8 cellular contexts compared by ENCODE assay signal in genomic region chr19:46704379-46705076, GRCh38. TPM values are rescaled to one million over a fixed set of nuclear protein-coding genes. Genes with fewer than 3 reads are reported as not detected.
DNase-seq lines count a peak whose midpoint lies in the region; ATAC-seq, FAIRE-seq and TF ChIP-seq lines count a peak whose summit lies in the region.

No MANE protein-coding gene starts in this region.

- no peak for DNase-seq in AG09309 (ENCODE audit: low read depth)
- peak; percentile 44 for DNase-seq in H54 (ENCODE audit: insufficient read length, low spot score)
- peak; percentile 83 for DNase-seq in SK-N-SH
- DNase-seq in activated naive CD4-positive, alpha-beta T cell treated with anti-CD3 and anti-CD28 coated beads for 36 hours, result peak; percentile 93
- peak; percentile 74 to 86 for DNase-seq in heart right ventricle
- peak; percentile 33 for DNase-seq in smooth muscle cell (lab: John Stamatoyannopoulos, UW; ENCODE audit: unreplicated experiment)
- DNase-seq in NCI-H128 (lab: John Stamatoyannopoulos, UW; ENCODE audit: unreplicated experiment), result no peak

- H3K36me3 ChIP-seq in SK-N-SH (replicated peaks in 1 of 2; ENCODE audit: control insufficient read depth in 1 of 2, insufficient read depth in 2 of 2, low read length in 1 of 2) (peaks cover 14 to 31% of the 10 kb centered on the region in 2 experiments), heart right ventricle (peaks cover 0 to 93% (median 37%) of the 10 kb centered on the region in 9 donors), smooth muscle cell (ENCODE audit: low read depth) (peaks cover 4% of the 10 kb centered on the region)

- H3K4me2 ChIP-seq in SK-N-SH (no peak overlapping the region), smooth muscle cell (no peak overlapping the region)

- peak; percentile 88 for TF ChIP-seq CTCF in AG09309 (IDR thresholded peaks at IDR 0.05; ENCODE audit: control insufficient read depth, insufficient read depth, low read depth, low read length, missing control alignments)
- TF ChIP-seq CTCF in SK-N-SH (IDR thresholded peaks at IDR 0.05), result peak; percentile 78
- TF ChIP-seq CTCF in heart right ventricle (IDR thresholded peaks at IDR 0.05), result peak; percentile 92 to 98 (median 96)
- TF ChIP-seq CTCF in smooth muscle cell (IDR thresholded peaks at IDR 0.05; ENCODE audit: borderline replicate concordance, insufficient read depth, poor library complexity, severe bottlenecking), result peak; percentile 88

- H3F3A ChIP-seq in SK-N-SH (replicated peaks; ENCODE audit: insufficient read depth) (peaks cover 8% of the 10 kb centered on the region), smooth muscle cell (ENCODE audit: low read depth) (no peaks in the 10 kb centered on the region)

- ATAC-seq in heart right ventricle, result peak; percentile 74 to 84 (median 78)
- ATAC-seq in HG03521 (IDR thresholded peaks at IDR 0.05; ENCODE audit: unreplicated experiment), result no peak

- H3K4me3 ChIP-seq in AG09309 (ENCODE audit: control insufficient read depth, low read depth, low read length) (no peak overlapping the region), SK-N-SH (ENCODE audit: low read depth in 2 of 2, low read length in 1 of 2) (peak overlapping the region in 1 of 2 experiments; percentile 47; a peak in 1 of 4 replicates), heart right ventricle (no peak overlapping the region), smooth muscle cell (no peak overlapping the region)

- CTCF ChIA-PET in SK-N-SH (lab: Yijun Ruan, JAX), result interaction anchor here (0.5 to 6.0 kb wide), 31 partner anchors 10 to 309 kb away, joined by 3 to 54 read pairs (median 4); no protein-coding TSS in a partner anchor
- CTCF ChIA-PET in activated naive CD4-positive, alpha-beta T cell treated with anti-CD3 and anti-CD28 coated beads for 36 hours (lab: Charles Lee), result interaction anchor here (0.6 to 5.5 kb wide), 22 partner anchors 9 to 332 kb away, joined by 3 to 81 read pairs (median 6); no protein-coding TSS in a partner anchor

- H3K79me2 ChIP-seq in SK-N-SH (ENCODE audit: insufficient read depth) (no peaks in the 10 kb centered on the region), smooth muscle cell (ENCODE audit: low read depth) (no peaks in the 10 kb centered on the region)

- H3K27ac Mint-ChIP-seq in activated naive CD4-positive, alpha-beta T cell treated with anti-CD3 and anti-CD28 coated beads for 36 hours, result peak overlapping the region; percentile 56

- H2AFZ ChIP-seq in SK-N-SH (ENCODE audit: low read depth) (no peak overlapping the region), smooth muscle cell (ENCODE audit: low read depth) (no peak overlapping the region)

- H3K4me1 ChIP-seq in SK-N-SH (ENCODE audit: control insufficient read depth in 1 of 2, insufficient read depth in 2 of 2, low read depth in 1 of 2, low read length in 1 of 2), result no peaks in the 10 kb centered on the region
- H3K4me1 ChIP-seq in heart right ventricle, result no peaks in the 10 kb centered on the region
- no peaks in the 10 kb centered on the region for H3K4me1 ChIP-seq in smooth muscle cell (ENCODE audit: low read depth)

- peaks cover 27% of the 10 kb centered on the region for H3K36me3 Mint-ChIP-seq in activated naive CD4-positive, alpha-beta T cell treated with anti-CD3 and anti-CD28 coated beads for 36 hours (ENCODE audit: low read depth)

- H3K9me3 Mint-ChIP-seq in activated naive CD4-positive, alpha-beta T cell treated with anti-CD3 and anti-CD28 coated beads for 36 hours, result no peaks in the 10 kb centered on the region

- no peak overlapping the region for H3K4me3 Mint-ChIP-seq in activated naive CD4-positive, alpha-beta T cell treated with anti-CD3 and anti-CD28 coated beads for 36 hours

- 74% methylated on average over 9 of the region's 21 CpGs for WGBS in SK-N-SH (ENCODE audit: low lambda C conversion rate)
- 32 to 33% methylated on average over 21 of the region's 21 CpGs for WGBS in heart right ventricle, 2 donors
- WGBS in smooth muscle cell (ENCODE audit: low lambda C conversion rate), result 52% methylated on average over 21 of the region's 21 CpGs

- no peaks in the 10 kb centered on the region for H4K20me1 ChIP-seq in SK-N-SH (ENCODE audit: insufficient read depth)
- peaks cover 5% of the 10 kb centered on the region for H4K20me1 ChIP-seq in smooth muscle cell (ENCODE audit: low read depth)

- no peaks in the 10 kb centered on the region for H3K9me2 ChIP-seq in SK-N-SH

- no peak overlapping the region for H3K27ac ChIP-seq in SK-N-SH (ENCODE audit: low read depth in 2 of 2, low read length in 1 of 2)
- no peak overlapping the region for H3K27ac ChIP-seq in heart right ventricle
- H3K27ac ChIP-seq in smooth muscle cell (ENCODE audit: low read depth), result no peak overlapping the region

- H3K27me3 ChIP-seq in SK-N-SH (ENCODE audit: insufficient read depth) (no peaks in the 10 kb centered on the region), heart right ventricle (no peaks in the 10 kb centered on the region), smooth muscle cell (ENCODE audit: low read depth) (no peaks in the 10 kb centered on the region)

- H3K9me3 ChIP-seq in SK-N-SH (no peaks in the 10 kb centered on the region), heart right ventricle (no peaks in the 10 kb centered on the region), smooth muscle cell (replicated peaks; ENCODE audit: low read depth) (no peaks in the 10 kb centered on the region)

- TF ChIP-seq RAD21 in SK-N-SH (IDR thresholded peaks at IDR 0.05; ENCODE audit: low read length), result peak; percentile 48

- no peaks in the 10 kb centered on the region for H3K27me3 Mint-ChIP-seq in activated naive CD4-positive, alpha-beta T cell treated with anti-CD3 and anti-CD28 coated beads for 36 hours (ENCODE audit: low read depth)

- no peak for FAIRE-seq in H54 (lab: Jason Lieb, UNC)

- intact Hi-C loops in activated naive CD4-positive, alpha-beta T cell treated with anti-CD3 and anti-CD28 coated beads for 36 hours (cut with micrococcal nuclease), result loop anchor here (1.0 kb wide), 3 partner anchors 13 to 49 kb away; partner anchors contain the start of gene PRKD2
- intact Hi-C loops in heart right ventricle (cut with DNase I), result loop anchor here in 7 of 10 donors (1.0 to 5.0 kb wide), 3 partner anchors 24 to 43 kb away; partner anchors contain the start of genes FKRP (in 1 of the 7) and STRN4 (in 1 of the 7)

- TF ChIP-seq EP300 in SK-N-SH (IDR thresholded peaks at IDR 0.05; ENCODE audit: borderline replicate concordance in 1 of 2, low read depth in 1 of 2, low read length in 1 of 2), result no peak

- POLR2A ChIA-PET in SK-N-SH (lab: Yijun Ruan, JAX), result interaction anchor here (1.2 to 1.4 kb wide), 2 partner anchors 10 to 24 kb away, joined by 5 to 6 read pairs; no protein-coding TSS in a partner anchor

- peaks cover 7% of the 10 kb centered on the region for H3K4me1 Mint-ChIP-seq in activated naive CD4-positive, alpha-beta T cell treated with anti-CD3 and anti-CD28 coated beads for 36 hours (ENCODE audit: low read depth)

- no peak for TF ChIP-seq POLR2A in H54 (IDR thresholded peaks at IDR 0.05; ENCODE audit: low read depth, low read length)

- H3K9ac ChIP-seq in SK-N-SH, result no peak overlapping the region
- no peak overlapping the region for H3K9ac ChIP-seq in smooth muscle cell (ENCODE audit: low read depth)

TF ChIP-seq in SK-N-SH, 30 proteins besides CTCF, POLR2A, EP300 and RAD21:
- TF ChIP-seq SMC3 (IDR thresholded peaks at IDR 0.05; ENCODE audit: low read depth, low read length), result peak; percentile 19; the same call in 1 of the 2 replicates
- TF ChIP-seq YY1 (IDR thresholded peaks at IDR 0.05; ENCODE audit: low read depth), result no peak
- TF ChIP-seq PBX3 (IDR thresholded peaks at IDR 0.05), result no peak

RNA-seq across cellular contexts. Expression of gene PRKD2, which starts 12.4 kb away (rescaled TPM):
- polyA plus RNA-seq in SK-N-SH (2012; rRNA removed) (14.1 and 21.4 TPM in 2 replicates), heart right ventricle (10 to 100 TPM; 15.9 to 19.5 TPM), smooth muscle cell (34.6 and 45.9 TPM in 2 replicates)
- polyA plus RNA-seq in SK-N-SH (2012; cell fraction: cytosol; rRNA removed), result 12.2 and 20.2 TPM in 2 replicates
- polyA plus RNA-seq in SK-N-SH (2012; cell fraction: nucleus; rRNA removed), result 47.3 and 60.3 TPM in 2 replicates
- 10 to 100 TPM; 62.2 to 62.3 TPM for total RNA-seq in activated naive CD4-positive, alpha-beta T cell treated with anti-CD3 and anti-CD28 coated beads for 36 hours
- total RNA-seq in heart right ventricle (10 to 100 TPM; 11.7 to 22.7 (median 12.4) TPM), smooth muscle cell (8.6 and 24.2 TPM in 2 replicates)

RNA-seq across cellular contexts. Expression of gene FKRP, which starts 41.3 kb away (rescaled TPM):
- polyA plus RNA-seq in SK-N-SH (2012; rRNA removed) (30.4 and 37.3 TPM in 2 replicates), heart right ventricle (10 to 100 TPM; 13.0 to 20.3 TPM), smooth muscle cell (18.9 and 27.2 TPM in 2 replicates)
- polyA plus RNA-seq in SK-N-SH (2012; cell fraction: cytosol; rRNA removed), result 17.3 and 24.0 TPM in 2 replicates
- 89.1 and 93.7 TPM in 2 replicates for polyA plus RNA-seq in SK-N-SH (2012; cell fraction: nucleus; rRNA removed)
- total RNA-seq in activated naive CD4-positive, alpha-beta T cell treated with anti-CD3 and anti-CD28 coated beads for 36 hours, result 1 to 10 TPM; 8.8 to 9.0 TPM
- total RNA-seq in heart right ventricle (10 to 100 TPM; 14.6 to 22.8 (median 19.7) TPM), smooth muscle cell (13.8 and 35.2 TPM in 2 replicates)

RNA-seq across cellular contexts. Expression of gene STRN4, which starts 41.7 kb away (rescaled TPM):
- polyA plus RNA-seq in SK-N-SH (2012; rRNA removed) (73.1 and 92.8 TPM in 2 replicates), heart right ventricle (10 to 100 TPM; 50.4 to 63.3 TPM), smooth muscle cell (69.1 and 72.1 TPM in 2 replicates)
- 53.2 and 65.2 TPM in 2 replicates for polyA plus RNA-seq in SK-N-SH (2012; cell fraction: cytosol; rRNA removed)
- polyA plus RNA-seq in SK-N-SH (2012; cell fraction: nucleus; rRNA removed), result 174 and 181 TPM in 2 replicates
- 10 to 100 TPM; 59.2 to 63.2 TPM for total RNA-seq in activated naive CD4-positive, alpha-beta T cell treated with anti-CD3 and anti-CD28 coated beads for 36 hours
- total RNA-seq in heart right ventricle (10 to 100 TPM; 43.3 to 56.1 (median 50.0) TPM), smooth muscle cell (47.1 and 55.7 TPM in 2 replicates)

RNA-seq across cellular contexts. Expression of gene DACT3, which starts 43.5 kb away (rescaled TPM):
- polyA plus RNA-seq in SK-N-SH (2012; rRNA removed) (9.5 and 10.6 TPM in 2 replicates), heart right ventricle (1 to 10 TPM; 3.9 to 5.0 TPM), smooth muscle cell (19.1 and 22.7 TPM in 2 replicates)
- polyA plus RNA-seq in SK-N-SH (2012; cell fraction: cytosol; rRNA removed), result 6.9 and 8.6 TPM in 2 replicates
- 7.0 and 8.3 TPM in 2 replicates for polyA plus RNA-seq in SK-N-SH (2012; cell fraction: nucleus; rRNA removed)
- total RNA-seq in activated naive CD4-positive, alpha-beta T cell treated with anti-CD3 and anti-CD28 coated beads for 36 hours, result 1 to 10 TPM; 2.4 to 3.0 TPM
- total RNA-seq in heart right ventricle (10 to 100 TPM in 7 of 10 donors, 1 to 10 TPM in 3; 6.9 to 29.3 (median 14.9) TPM), smooth muscle cell (6.2 and 12.3 TPM in 2 replicates)

Comparison
In these comparisons a context has a peak if more than half of its experiments do, and no peak if none do; other contexts are left out.
1. DNase-seq: peak in H54 (single experiment), SK-N-SH (single experiment), activated naive CD4-positive, alpha-beta T cell treated with anti-CD3 and anti-CD28 coated beads for 36 hours (single experiment), heart right ventricle (2 of 2) and smooth muscle cell (single experiment); none in AG09309 (single experiment) and NCI-H128 (single experiment).
2. Peak in every context shown above with its lines, with median percentiles within 50 percentile points of each other: CTCF ChIP-seq.